ENCODE assay signal across 7 cellular contexts in genomic region chr16:70081219-70081618, GRCh38. TPM values are rescaled to one million over a fixed set of nuclear protein-coding genes. Genes with fewer than 3 reads are reported as not detected.
A peak's percentile ranks its signal among the peaks of the same experiment; 100 is the strongest.
DNase-seq lines count a peak whose midpoint lies in the region; ATAC-seq, FAIRE-seq and TF ChIP-seq lines count a peak whose summit lies in the region.
"Not testable (repeated sequence)": the region's sequence is repeated elsewhere in the genome, so short reads cannot be mapped to it uniquely, and the experiment has no call there.

No MANE protein-coding gene starts in this region.

- peak; percentile 62 to 80 for ATAC-seq in gastrocnemius medialis

- intact Hi-C loops in gastrocnemius medialis (cut with DNase I; ENCODE audit: low total_unique reads) = not testable (repeated sequence)

- not testable (repeated sequence) for H3K4me3 ChIP-seq in gastrocnemius medialis

- TF ChIP-seq CTCF in gastrocnemius medialis (IDR thresholded peaks at IDR 0.05 in 4 of 5, conservative IDR thresholded peaks at IDR 0.05 in 1 of 5) = not testable (repeated sequence)

- H3K4me1 ChIP-seq in gastrocnemius medialis = not testable (repeated sequence)

- in situ Hi-C loops in gastrocnemius medialis (cut with MboI; ENCODE audit: low sequenced_read_pairs in 4 of 4) = not testable (repeated sequence)

- not testable (repeated sequence) for H3K9me3 ChIP-seq in gastrocnemius medialis

- H3K27me3 ChIP-seq in gastrocnemius medialis = not testable (repeated sequence)

- H3K27ac ChIP-seq in gastrocnemius medialis = not testable (repeated sequence)

- H3K36me3 ChIP-seq in gastrocnemius medialis = not testable (repeated sequence)

- DNase-seq in Ammon's horn (ENCODE audit: low spot score) (peak; percentile 5), NCI-H2171 treated with DMSO at 0.1 percent for 48 hours (lab: John Stamatoyannopoulos, UW) (peak; percentile 76), NCI-H524 treated with DMSO at 0.1 percent for 48 hours (lab: John Stamatoyannopoulos, UW) (peak; percentile 10), fibroblast of gingiva (ENCODE audit: low read depth) (peak; percentile 9), myocyte (ENCODE audit: low read depth) (peak; percentile 47)
- not testable (repeated sequence) for DNase-seq in H54 (ENCODE audit: insufficient read length, low spot score); gastrocnemius medialis

- not testable (repeated sequence) for TF ChIP-seq POLR2A in H54 (IDR thresholded peaks at IDR 0.05; ENCODE audit: low read depth, low read length); gastrocnemius medialis (IDR thresholded peaks at IDR 0.05)

- peak; percentile 6 for FAIRE-seq in H54 (lab: Jason Lieb, UNC)

RNA-seq across cellular contexts. Expression of gene PDPR, which starts 32.9 kb away (rescaled TPM):
- total RNA-seq in myocyte (13.6 and 15.6 TPM in 2 replicates), gastrocnemius medialis (10 to 100 TPM; 20.2 to 25.4 (median 22.8) TPM)
- 17.2 TPM for polyA plus RNA-seq in myocyte (2012)
